ENCODE assay signal across 11 cellular contexts in the genomic region with DNA sequence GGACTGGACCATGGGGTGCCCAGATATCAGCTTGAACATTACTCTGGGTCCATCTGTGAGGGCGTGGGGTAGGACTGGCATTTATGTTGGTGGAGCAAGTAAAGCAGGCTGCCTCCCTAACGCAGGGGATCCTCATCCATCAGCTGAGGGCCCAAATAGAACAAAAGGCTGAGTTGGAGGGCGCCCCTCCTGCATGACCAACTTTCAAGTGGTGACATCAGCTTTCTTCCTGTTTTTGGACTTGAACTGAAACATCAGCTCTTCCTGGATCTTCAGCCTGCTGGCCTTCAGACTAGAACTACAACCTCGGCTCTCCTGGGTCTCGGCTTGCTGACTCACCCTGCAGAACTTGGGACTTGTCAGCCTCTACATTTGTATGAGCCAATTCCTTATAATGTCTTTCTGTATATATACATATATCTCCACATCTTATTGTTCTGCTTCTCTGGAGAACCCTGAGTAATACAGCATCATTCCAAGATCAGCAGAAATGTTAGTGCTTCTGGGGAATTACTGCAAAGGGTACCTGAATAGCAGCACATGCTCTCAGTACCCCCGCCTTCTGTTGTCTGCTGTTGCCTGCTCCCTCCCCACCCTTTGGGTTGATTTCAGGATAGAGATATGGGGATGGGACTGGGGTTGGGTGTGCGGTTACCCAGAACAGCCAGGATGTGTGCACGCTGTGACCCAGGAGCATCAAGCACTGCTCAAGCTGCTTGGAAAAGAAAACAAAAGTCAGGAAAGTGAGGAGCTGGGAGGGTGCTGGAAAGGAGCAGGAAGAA. TPM values are rescaled to one million over a fixed set of nuclear protein-coding genes. Genes with fewer than 3 reads are reported as not detected.
DNase-seq lines count a peak whose midpoint lies in the region; FAIRE-seq and TF ChIP-seq lines count a peak whose summit lies in the region.
"Had no signal": no experiment of that assay in that cellular context is flagged by ENCODE, and none has a peak within 500 bp of the region (broad histone marks: within the 10 kb centered on the region; RNA-seq: fewer than 3 reads in every experiment).

No MANE protein-coding gene starts in this region.

- 92% methylated on average over 7 of the region's 8 CpGs for WGBS in mesenchymal stem cell

- no peak overlapping the region for H2AFZ ChIP-seq in astrocyte (ENCODE audit: low read depth, low read length)
- no peak overlapping the region for H2AFZ ChIP-seq in mesenchymal stem cell (ENCODE audit: low read depth, low read length)

- POLR2A ChIA-PET in GM10248 (lab: Yijun Ruan, JAX), result interaction anchor here (1.5 kb wide), 1 partner anchor 101 kb away, joined by 3 read pairs; a partner anchor contains a TSS

- peak overlapping the region; percentile 55 for H3K27ac Mint-ChIP-seq in astrocyte (ENCODE audit: unreplicated experiment)
- H3K27ac Mint-ChIP-seq: endodermal cell had no signal

- H3K36me3 Mint-ChIP-seq in astrocyte (ENCODE audit: low read depth, unreplicated experiment), result peaks cover 6% of the 10 kb centered on the region

- no peak overlapping the region for H3K23ac ChIP-seq in mesenchymal stem cell (ENCODE audit: low read length in 2 of 2)

- H4K8ac ChIP-seq in mesenchymal stem cell (ENCODE audit: low read length), result no peak overlapping the region

- no peak overlapping the region for H3K27ac ChIP-seq in astrocyte (ENCODE audit: low read depth, low read length)
- H3K27ac ChIP-seq in mesenchymal stem cell (ENCODE audit: low read length, poor library complexity, severe bottlenecking), result no peak overlapping the region

- H2BK15ac ChIP-seq in mesenchymal stem cell (ENCODE audit: low read depth, poor library complexity, severe bottlenecking), result no peak overlapping the region

- no peak overlapping the region for H3K4ac ChIP-seq in mesenchymal stem cell (ENCODE audit: low read depth in 1 of 2, low read length in 2 of 2)

- H3K4me3 ChIP-seq in astrocyte (ENCODE audit: insufficient read depth, low read depth, low read length) (no peak overlapping the region), mesenchymal stem cell (ENCODE audit: insufficient read depth in 1 of 2, low read depth in 1 of 2, low read length in 2 of 2) (no peak overlapping the region)

- DNase-seq in DMS53 (lab: John Stamatoyannopoulos, UW) (peak; percentile 50), MV-4-11 (lab: John Stamatoyannopoulos, UW) (peak; percentile 93), astrocyte (ENCODE audit: low read depth) (peak; percentile 49), mesenchymal stem cell (peak; percentile 32), GM03348 (ENCODE audit: low spot score) (no peak), NCI-H524 (lab: John Stamatoyannopoulos, UW) (no peak), GM10248 (ENCODE audit: extremely low spot score) (no peak), COLO668 (lab: John Stamatoyannopoulos, UW; ENCODE audit: unreplicated experiment) (no peak)
- DNase-seq: endodermal cell; NCI-H774; stimulated activated CD4-positive, alpha-beta T cell treated with anti-CD3 and anti-CD28 coated beads, Interleukin-4, amount 100 ng/mL, for 4 hours had no signal

- H4K91ac ChIP-seq in mesenchymal stem cell (ENCODE audit: low read length), result no peak overlapping the region

- peaks cover 16% of the 10 kb centered on the region for H3K4me1 ChIP-seq in astrocyte (ENCODE audit: insufficient read depth, low read length)
- H3K4me1 ChIP-seq in mesenchymal stem cell (ENCODE audit: control insufficient read depth, insufficient read depth, low read depth, low read length), result peaks cover 2% of the 10 kb centered on the region

- TF ChIP-seq CTCF in astrocyte (IDR thresholded peaks at IDR 0.05; ENCODE audit: insufficient read depth, low read depth, low read length) (no peak), GM10248 (IDR thresholded peaks at IDR 0.05; ENCODE audit: control extremely low read depth, extremely low read depth, low read depth, missing control alignments) (no peak)

- H3K4me3 Mint-ChIP-seq in astrocyte (ENCODE audit: unreplicated experiment), result no peak overlapping the region
- H3K4me3 Mint-ChIP-seq: endodermal cell had no signal

- H3K79me2 ChIP-seq in astrocyte (ENCODE audit: insufficient read depth, low read length), result no peaks in the 10 kb centered on the region

- no peak for FAIRE-seq in astrocyte (lab: Jason Lieb, UNC)

- H3K4me2 ChIP-seq in astrocyte (ENCODE audit: low read length) (no peak overlapping the region), mesenchymal stem cell (ENCODE audit: low read length, poor library complexity, severe bottlenecking) (no peak overlapping the region)

- no peaks in the 10 kb centered on the region for H3K9me3 Mint-ChIP-seq in astrocyte (ENCODE audit: unreplicated experiment)
- H3K9me3 Mint-ChIP-seq: endodermal cell had no signal

- H3K14ac ChIP-seq in mesenchymal stem cell (ENCODE audit: low read length in 2 of 2), result peak overlapping the region in 1 of 2 experiments; percentile 53

- no peaks in the 10 kb centered on the region for H3K27me3 Mint-ChIP-seq in astrocyte (ENCODE audit: low read depth, unreplicated experiment)

- H2BK12ac ChIP-seq in mesenchymal stem cell (ENCODE audit: low read length in 2 of 2), result no peak overlapping the region

- H3K9ac ChIP-seq in astrocyte (ENCODE audit: low read length) (no peak overlapping the region), mesenchymal stem cell (ENCODE audit: low read length) (peak overlapping the region; percentile 4)

- peaks cover 3% of the 10 kb centered on the region for H3K79me1 ChIP-seq in mesenchymal stem cell (replicated peaks; ENCODE audit: low read length, poor library complexity, severe bottlenecking)

- no peak overlapping the region for H2BK5ac ChIP-seq in mesenchymal stem cell (ENCODE audit: low read depth, low read length, poor library complexity, severe bottlenecking)

- H3K18ac ChIP-seq in mesenchymal stem cell (ENCODE audit: low read depth in 1 of 2, low read length in 2 of 2), result no peak overlapping the region

- H3K27me3 ChIP-seq in astrocyte (ENCODE audit: insufficient read depth, low read length), result no peaks in the 10 kb centered on the region
- H3K27me3 ChIP-seq in mesenchymal stem cell (ENCODE audit: control insufficient read depth in 1 of 2, insufficient read depth in 1 of 2, low read length in 2 of 2), result no peaks in the 10 kb centered on the region

- H4K20me1 ChIP-seq in astrocyte (ENCODE audit: insufficient read depth, low read length), result no peaks in the 10 kb centered on the region

- peaks cover 14% of the 10 kb centered on the region for H3K4me1 Mint-ChIP-seq in astrocyte (ENCODE audit: low read depth, unreplicated experiment)

- H2BK120ac ChIP-seq in mesenchymal stem cell (ENCODE audit: low read depth, low read length), result no peak overlapping the region

- H3K9me3 ChIP-seq in astrocyte (ENCODE audit: insufficient read depth, low read depth, low read length) (no peaks in the 10 kb centered on the region), mesenchymal stem cell (ENCODE audit: control insufficient read depth, low read length) (no peaks in the 10 kb centered on the region)

- CTCF ChIA-PET in GM10248 (lab: Yijun Ruan, JAX), result interaction anchor here (1.1 to 3.3 kb wide), 10 partner anchors 9 to 253 kb away, joined by 3 to 13 read pairs (median 4); a partner anchor contains a TSS

- H3K36me3 ChIP-seq in astrocyte (ENCODE audit: insufficient read depth, low read length) (peaks cover 5% of the 10 kb centered on the region), mesenchymal stem cell (ENCODE audit: control insufficient read depth in 1 of 2, insufficient read depth in 2 of 2, low read depth in 1 of 2, low read length in 2 of 2) (peaks cover 4 to 11% of the 10 kb centered on the region in 2 experiments)

- no peak overlapping the region for H2AK5ac ChIP-seq in mesenchymal stem cell (ENCODE audit: low read length, severe bottlenecking)

RNA-seq across cellular contexts. Expression of a gene that starts 20.0 kb away (rescaled TPM):
- total RNA-seq in astrocyte, result 41.7 and 45.5 TPM in 2 replicates
- 56.4 TPM for polyA plus RNA-seq in mesenchymal stem cell (2013, experiment 1 of 2)
- 55.0 TPM for polyA plus RNA-seq in mesenchymal stem cell (2013, experiment 2 of 2)

RNA-seq across cellular contexts. Expression of a gene that starts 20.2 kb away (rescaled TPM):
- total RNA-seq in astrocyte, result 56.3 and 58.6 TPM in 2 replicates
- 33.6 TPM for polyA plus RNA-seq in mesenchymal stem cell (2013, experiment 1 of 2)
- 32.9 TPM for polyA plus RNA-seq in mesenchymal stem cell (2013, experiment 2 of 2)

RNA-seq across cellular contexts. Expression of a gene that starts 37.2 kb away (rescaled TPM):
- total RNA-seq in astrocyte, result 101 and 103 TPM in 2 replicates
- 43.7 TPM for polyA plus RNA-seq in mesenchymal stem cell (2013, experiment 1 of 2)
- 44.3 TPM for polyA plus RNA-seq in mesenchymal stem cell (2013, experiment 2 of 2)

RNA-seq across cellular contexts. Expression of a gene that starts 59.5 kb away (rescaled TPM):
- 97.3 and 101 TPM in 2 replicates for total RNA-seq in astrocyte
- polyA plus RNA-seq in mesenchymal stem cell (2013, experiment 1 of 2), result 43.8 TPM
- polyA plus RNA-seq in mesenchymal stem cell (2013, experiment 2 of 2), result 39.2 TPM

Comparison
In these comparisons a context has a peak if more than half of its experiments do, and no peak if none do; other contexts are left out.
1. DNase-seq: peak in DMS53 (single experiment), MV-4-11 (single experiment), astrocyte (single experiment) and mesenchymal stem cell (single experiment); none in GM03348 (single experiment), NCI-H524 (0 of 2), GM10248 (single experiment) and COLO668 (single experiment).